In genomic region chr22:42702675-42703074, GRCh38 we compare ENCODE assay signal across 20 cellular contexts. TPM values are rescaled to one million over a fixed set of nuclear protein-coding genes. Genes with fewer than 3 reads are reported as not detected.
A peak's percentile ranks its signal among the peaks of the same experiment; 100 is the strongest.
DNase-seq lines count a peak whose midpoint lies in the region; ATAC-seq, FAIRE-seq and TF ChIP-seq lines count a peak whose summit lies in the region.
"Had no signal": no experiment of that assay in that cellular context is flagged by ENCODE, and none has a peak within 500 bp of the region (broad histone marks: within the 10 kb centered on the region; RNA-seq: fewer than 3 reads in every experiment).

No MANE protein-coding gene starts in this region.

- H3F3A ChIP-seq in MM.1S (ENCODE audit: insufficient read depth, low read length) = no peaks in the 10 kb centered on the region

- H3K4me2 ChIP-seq in OCI-LY7 (ENCODE audit: low read length) (peak overlapping the region; percentile 67), MM.1S (ENCODE audit: low read depth, low read length) (no peak overlapping the region)
- H3K4me2 ChIP-seq: A549; BLaER1 treated with 17β-estradiol and CSF1 and Interleukin-3, amounts not matched to agents 10 nM and 100 nM had no signal

- DNase-seq in right cardiac atrium (peak in 2 of 3 donors; percentile 32 to 33), Right ventricle myocardium superior (no peak), OCI-LY7 (ENCODE audit: low spot score) (peak; percentile 26), kidney (peak; percentile 56), MM.1S (no peak), SKM-1 (lab: John Stamatoyannopoulos, UW; ENCODE audit: unreplicated experiment) (no peak)
- DNase-seq: AML-193; CD4-positive, alpha-beta T cell; KBM-7; NCI-H1105 treated with DMSO at 0.1 percent for 48 hours; NCI-H146; NCI-H2029; NCI-H526 treated with DMSO at 0.1 percent for 48 hours; SJCRH30 had no signal

- H2AFZ ChIP-seq in OCI-LY7 (ENCODE audit: low read length) (no peak overlapping the region), MM.1S (ENCODE audit: low read length) (no peak overlapping the region)

- H3K27ac ChIP-seq in right cardiac atrium (ENCODE audit: low read length) (no peak overlapping the region), OCI-LY7 (ENCODE audit: low read depth, low read length, poor library complexity, severe bottlenecking) (peak overlapping the region; percentile 60), kidney (ENCODE audit: low read depth in 2 of 2, low read length in 2 of 2) (no peak overlapping the region), MM.1S (ENCODE audit: low read length) (no peak overlapping the region)
- H3K27ac ChIP-seq: A549; BLaER1 treated with 17β-estradiol and CSF1 and Interleukin-3, amounts not matched to agents 10 nM and 100 nM; SJCRH30 had no signal

- no peak overlapping the region for H3K9ac ChIP-seq in kidney (ENCODE audit: low read length in 2 of 2)
- H3K9ac ChIP-seq in MM.1S (ENCODE audit: low read length) = no peak overlapping the region
- H3K9ac ChIP-seq: BLaER1 treated with 17β-estradiol and CSF1 and Interleukin-3, amounts not matched to agents 10 nM and 100 nM had no signal

- no peak for ATAC-seq in right cardiac atrium
- ATAC-seq in Right ventricle myocardium superior (ENCODE audit: poor library complexity) = no peak
- ATAC-seq in HG02763 (IDR thresholded peaks at IDR 0.05; ENCODE audit: unreplicated experiment) = no peak
- ATAC-seq: A549, Panc1, SK-N-SH treated with all-trans-retinoic acid at 6 μM for 48 hours had no signal

- no peak overlapping the region for H3K4me3 ChIP-seq in right cardiac atrium (ENCODE audit: low read length)
- no peak overlapping the region for H3K4me3 ChIP-seq in OCI-LY7 (ENCODE audit: low read depth, low read length, poor library complexity, severe bottlenecking)
- no peak overlapping the region for H3K4me3 ChIP-seq in kidney (ENCODE audit: low read length in 2 of 2)
- no peak overlapping the region for H3K4me3 ChIP-seq in MM.1S (ENCODE audit: low read length)
- H3K4me3 ChIP-seq: A549; BLaER1 treated with 17β-estradiol and CSF1 and Interleukin-3, amounts not matched to agents 10 nM and 100 nM; SJCRH30 had no signal

- TF ChIP-seq CTCF in OCI-LY7 (conservative IDR thresholded peaks at IDR 0.05; ENCODE audit: low read length) (no peak), kidney (IDR thresholded peaks at IDR 0.05; ENCODE audit: borderline replicate concordance, extremely low read depth, insufficient read depth) (no peak), MM.1S (IDR thresholded peaks at IDR 0.05; ENCODE audit: low read length) (no peak)

- intact Hi-C loops in right cardiac atrium (cut with DNase I) (no loop called here), Right ventricle myocardium superior (cut with DNase I) (no loop called here), OCI-LY7 (cut with micrococcal nuclease; ENCODE audit: unreplicated experiment) (no loop called here), kidney (cut with DNase I) (no loop called here)

- no TSS peak for BruUV-seq in OCI-LY7 (replicated peaks; lab: Mats Ljungman, UMichigan)

- WGBS in right cardiac atrium = 93% methylated on average over 13 of the region's 13 CpGs

- H3K36me3 ChIP-seq in OCI-LY7 (ENCODE audit: insufficient read depth, low read length) = peaks cover 21% of the 10 kb centered on the region
- no peaks in the 10 kb centered on the region for H3K36me3 ChIP-seq in kidney (ENCODE audit: control insufficient read depth in 1 of 2, insufficient read depth in 2 of 2, low read length in 2 of 2)
- H3K36me3 ChIP-seq in MM.1S (replicated peaks; ENCODE audit: insufficient read depth, low read length) = no peaks in the 10 kb centered on the region
- H3K36me3 ChIP-seq: BLaER1 treated with 17β-estradiol and CSF1 and Interleukin-3, amounts not matched to agents 10 nM and 100 nM; SJCRH30 had no signal

- no peaks in the 10 kb centered on the region for H3K27me3 ChIP-seq in right cardiac atrium (ENCODE audit: control insufficient read depth, insufficient read depth)
- H3K27me3 ChIP-seq in MM.1S (replicated peaks; ENCODE audit: insufficient read depth, low read length) = no peaks in the 10 kb centered on the region
- H3K27me3 ChIP-seq: BLaER1 treated with 17β-estradiol and CSF1 and Interleukin-3, amounts not matched to agents 10 nM and 100 nM; SJCRH30 had no signal

- no peak for FAIRE-seq in kidney (lab: Jason Lieb, UNC)
- FAIRE-seq: A549, G401.6 had no signal

- H3K9me3 ChIP-seq in right cardiac atrium (ENCODE audit: control insufficient read depth, low read length) = no peaks in the 10 kb centered on the region
- no peaks in the 10 kb centered on the region for H3K9me3 ChIP-seq in OCI-LY7 (ENCODE audit: low read length)
- no peaks in the 10 kb centered on the region for H3K9me3 ChIP-seq in kidney (ENCODE audit: control insufficient read depth in 1 of 2, low read length in 2 of 2)
- no peaks in the 10 kb centered on the region for H3K9me3 ChIP-seq in MM.1S (replicated peaks; ENCODE audit: insufficient read depth, low read length)
- H3K9me3 ChIP-seq: A549; BLaER1 treated with 17β-estradiol and CSF1 and Interleukin-3, amounts not matched to agents 10 nM and 100 nM; SJCRH30 had no signal

- H3K9me2 ChIP-seq in OCI-LY7 (ENCODE audit: insufficient read depth, low read length) (no peaks in the 10 kb centered on the region), MM.1S (replicated peaks; ENCODE audit: insufficient read depth, low read length) (no peaks in the 10 kb centered on the region)

- CTCF ChIA-PET in OCI-LY7 (lab: Charles Lee; ENCODE audit: unreplicated experiment) = no interaction called here

- H3K4me1 ChIP-seq in right cardiac atrium (ENCODE audit: control insufficient read depth, insufficient read depth, low read length) (peaks cover 25% of the 10 kb centered on the region), OCI-LY7 (ENCODE audit: insufficient read depth, low read length, poor library complexity, severe bottlenecking) (peaks cover 93% of the 10 kb centered on the region), kidney (ENCODE audit: control insufficient read depth in 1 of 2, insufficient read depth in 1 of 2, low read depth in 1 of 2, low read length in 2 of 2) (peaks cover 8 to 23% of the 10 kb centered on the region in 2 donors), MM.1S (ENCODE audit: low read length) (no peaks in the 10 kb centered on the region)

- H3K79me2 ChIP-seq in OCI-LY7 (ENCODE audit: insufficient read depth, low read depth, low read length) (peaks cover 93% of the 10 kb centered on the region), MM.1S (ENCODE audit: low read length) (no peaks in the 10 kb centered on the region)

- H4K20me1 ChIP-seq in OCI-LY7 (ENCODE audit: insufficient read depth, low read length) (no peaks in the 10 kb centered on the region), MM.1S (ENCODE audit: insufficient read depth, low read length) (no peaks in the 10 kb centered on the region)
- H4K20me1 ChIP-seq: BLaER1 treated with 17β-estradiol and CSF1 and Interleukin-3, amounts not matched to agents 10 nM and 100 nM had no signal

- POLR2A ChIA-PET in OCI-LY7 (lab: Charles Lee) = interaction anchor here (0.6 kb wide), 1 partner anchor 47 kb away, joined by 3 read pairs; no protein-coding TSS in a partner anchor

RNA-seq across cellular contexts. Expression of gene A4GALT, which starts 18.0 kb away (rescaled TPM):
- total RNA-seq in right cardiac atrium (100 to 1,000 TPM in 1 of 4 donors, 10 to 100 TPM in 3; 74.3 to 103 (median 86.8) TPM), Right ventricle myocardium superior (76.1 TPM), OCI-LY7 (2022) (40.5 and 56.0 TPM in 2 replicates), kidney (186 TPM)
- polyA plus RNA-seq in right cardiac atrium (66.3 TPM), kidney (ENCODE audit: insufficient read depth, low read depth, low replicate concordance) (76.2 TPM)
- 48.9 and 61.5 TPM in 2 replicates for total RNA-seq in OCI-LY7 (2014; rRNA removed; shearing (Covaris generic))
- total RNA-seq: CD4-positive, alpha-beta T cell had no signal

RNA-seq across cellular contexts. Expression of gene CYB5R3, which starts 53.5 kb away (rescaled TPM):
- total RNA-seq in right cardiac atrium (100 to 1,000 TPM; 343 to 487 (median 377) TPM), Right ventricle myocardium superior (216 TPM), OCI-LY7 (2022) (68.9 and 74.7 TPM in 2 replicates), kidney (426 TPM)
- polyA plus RNA-seq in right cardiac atrium (322 TPM), kidney (ENCODE audit: insufficient read depth, low read depth, low replicate concordance) (287 TPM)
- 28.5 and 38.0 TPM in 2 replicates for total RNA-seq in OCI-LY7 (2014; rRNA removed; shearing (Covaris generic))

Comparison
In these comparisons a context has a peak if more than half of its experiments do, and no peak if none do; other contexts are left out.
1. DNase-seq: peak in right cardiac atrium (2 of 3), OCI-LY7 (single experiment) and kidney (single experiment); none in Right ventricle myocardium superior (single experiment), MM.1S (single experiment) and SKM-1 (single experiment).